ENCODE assay signal across 8 cellular contexts in genomic region chr17:42323268-42323773, GRCh38. TPM values are rescaled to one million over a fixed set of nuclear protein-coding genes. Genes with fewer than 3 reads are reported as not detected.
A peak's percentile ranks its signal among the peaks of the same experiment; 100 is the strongest.
DNase-seq lines count a peak whose midpoint lies in the region; ATAC-seq and TF ChIP-seq lines count a peak whose summit lies in the region.

No MANE protein-coding gene starts in this region.

- in situ Hi-C loops in Panc1 (cut with HindIII; ENCODE audit: low pct_unique_long_range_greater_than_20kb, low sequenced_read_pairs) = no loop called here
- in situ Hi-C loops in transverse colon (cut with MboI; ENCODE audit: low pct_ligation_motif_present in 1 of 4, low pct_unique_long_range_greater_than_20kb in 1 of 4, low sequenced_read_pairs in 3 of 4) = loop anchor here (5.0 to 25.0 kb wide), 6 partner anchors 79 to 204 kb away; no protein-coding TSS in a partner anchor

- 60% methylated on average over 3 of the region's 5 CpGs; no CpG with 5 or more reads in 1 of the 2 donors for WGBS in esophagus squamous epithelium, 2 donors
- WGBS in transverse colon (ENCODE audit: low coverage in 1 of 2), 2 donors = 88% methylated on average over 5 of the region's 5 CpGs; no CpG with 5 or more reads in 1 of the 2 donors
- 76 to 91% (median 85%) methylated on average over 5 of the region's 5 CpGs for WGBS in spleen, 5 donors

- peaks cover 10% of the 10 kb centered on the region; the same call in 1 of the 2 replicates for H3K36me3 ChIP-seq in Panc1 (ENCODE audit: control insufficient read depth, insufficient read depth, low read length)
- H3K36me3 ChIP-seq in esophagus squamous epithelium = peaks cover 30 to 100% (median 43%) of the 10 kb centered on the region in 3 donors
- peaks cover 0 to 37% (median 17%) of the 10 kb centered on the region in 4 donors for H3K36me3 ChIP-seq in transverse colon
- H3K36me3 ChIP-seq in colonic mucosa = peaks cover 32% of the 10 kb centered on the region
- peaks cover 13 to 100% (median 79%) of the 10 kb centered on the region in 6 donors for H3K36me3 ChIP-seq in spleen

- intact Hi-C loops in Right ventricle myocardium superior (cut with DNase I) (loop anchor here (2.0 kb wide), 1 partner anchor 83 kb away; no protein-coding TSS in a partner anchor), left cardiac atrium (cut with DNase I) (loop anchor here (2.0 to 5.0 kb wide), 2 partner anchors 83 to 204 kb away; no protein-coding TSS in a partner anchor), Panc1 (cut with micrococcal nuclease; ENCODE audit: unreplicated experiment) (loop anchor here (10.0 kb wide), 1 partner anchor 61 kb away; the partner anchor contains the start of gene STAT3), esophagus squamous epithelium (cut with DNase I) (loop anchor here (5.0 kb wide), 2 partner anchors 79 to 194 kb away; no protein-coding TSS in a partner anchor), transverse colon (cut with DNase I; ENCODE audit: low total_unique reads) (loop anchor here (5.0 kb wide), 2 partner anchors 84 to 204 kb away; no protein-coding TSS in a partner anchor), colonic mucosa (cut with DNase I) (loop anchor here (5.0 kb wide), 1 partner anchor 199 kb away; no protein-coding TSS in a partner anchor), spleen (cut with DNase I; ENCODE audit: low total_unique reads) (loop anchor here (5.0 kb wide), 2 partner anchors 84 to 194 kb away; no protein-coding TSS in a partner anchor)

- no peak for TF ChIP-seq EP300 in transverse colon (IDR thresholded peaks at IDR 0.05; ENCODE audit: low read depth)

- no TSS peak for BruUV-seq in Panc1 (replicated peaks; lab: Mats Ljungman, UMichigan)

- H3K4me3 ChIP-seq in Panc1 (ENCODE audit: low read depth in 2 of 2, low read length in 2 of 2) = no peak overlapping the region
- H3K4me3 ChIP-seq in esophagus squamous epithelium = no peak overlapping the region
- H3K4me3 ChIP-seq in transverse colon = no peak overlapping the region
- H3K4me3 ChIP-seq in colonic mucosa = no peak overlapping the region
- no peak overlapping the region for H3K4me3 ChIP-seq in spleen

- peak; percentile 3 for ATAC-seq in Right ventricle myocardium superior (ENCODE audit: poor library complexity)
- ATAC-seq in left cardiac atrium = no peak
- no peak for ATAC-seq in Panc1
- ATAC-seq in GM19467 (IDR thresholded peaks at IDR 0.05; ENCODE audit: unreplicated experiment) = no peak

- POLR2A ChIA-PET in Panc1 (lab: Charles Lee) = no interaction called here

- no peak overlapping the region for H3K9ac ChIP-seq in colonic mucosa (ENCODE audit: low read depth in 2 of 2, low read length in 2 of 2)

- CTCF ChIA-PET in Panc1 (lab: Charles Lee) = no interaction called here

- H3K27ac ChIP-seq in Panc1 (ENCODE audit: low read length) = peak overlapping the region; percentile 98
- peak overlapping the region in 3 of 4 donors; percentile 41 to 58 (median 57) for H3K27ac ChIP-seq in esophagus squamous epithelium
- peak overlapping the region in 3 of 4 donors; percentile 7 to 48 (median 17) for H3K27ac ChIP-seq in transverse colon
- no peak overlapping the region for H3K27ac ChIP-seq in colonic mucosa
- H3K27ac ChIP-seq in spleen = peak overlapping the region in 4 of 8 donors; percentile 30 to 70 (median 54)

- no peak for TF ChIP-seq CTCF in Panc1 (IDR thresholded peaks at IDR 0.05)
- no peak for TF ChIP-seq CTCF in esophagus squamous epithelium (IDR thresholded peaks at IDR 0.05)
- TF ChIP-seq CTCF in transverse colon (IDR thresholded peaks at IDR 0.05) = no peak
- TF ChIP-seq CTCF in colonic mucosa (IDR thresholded peaks at IDR 0.05) = no peak
- TF ChIP-seq CTCF in spleen (IDR thresholded peaks at IDR 0.05 in 8 of 11, conservative IDR thresholded peaks at IDR 0.05 in 3 of 11) = no peak

- TF ChIP-seq POLR2A in esophagus squamous epithelium (IDR thresholded peaks at IDR 0.05) = no peak
- TF ChIP-seq POLR2A in transverse colon (IDR thresholded peaks at IDR 0.05) = no peak
- TF ChIP-seq POLR2A in spleen (IDR thresholded peaks at IDR 0.05) = no peak

- DNase-seq in Right ventricle myocardium superior (no peak), left cardiac atrium (no peak), Panc1 (ENCODE audit: low read depth, low spot score) (no peak), esophagus squamous epithelium (lab: John Stamatoyannopoulos, UW) (no peak), transverse colon (no peak), colonic mucosa (no peak), spleen (no peak)

- H3K27me3 ChIP-seq in Panc1 (ENCODE audit: control insufficient read depth, insufficient read depth, low read length) (no peaks in the 10 kb centered on the region), esophagus squamous epithelium (no peaks in the 10 kb centered on the region), transverse colon (no peaks in the 10 kb centered on the region), colonic mucosa (no peaks in the 10 kb centered on the region), spleen (replicated peaks in 1 of 7) (no peaks in the 10 kb centered on the region)

- peaks cover 48% of the 10 kb centered on the region for H3K4me1 ChIP-seq in Panc1 (ENCODE audit: control insufficient read depth, insufficient read depth, low read length)
- H3K4me1 ChIP-seq in esophagus squamous epithelium = peaks cover 0 to 47% (median 5%) of the 10 kb centered on the region in 3 donors
- H3K4me1 ChIP-seq in transverse colon = peaks cover 0 to 18% (median 2%) of the 10 kb centered on the region in 4 donors
- no peaks in the 10 kb centered on the region for H3K4me1 ChIP-seq in colonic mucosa
- H3K4me1 ChIP-seq in spleen = peaks cover 27 to 57% (median 42%) of the 10 kb centered on the region in 6 donors

- no peaks in the 10 kb centered on the region for H3K9me3 ChIP-seq in Panc1 (ENCODE audit: control insufficient read depth, insufficient read depth, low read depth, low read length)
- H3K9me3 ChIP-seq in esophagus squamous epithelium = no peaks in the 10 kb centered on the region
- no peaks in the 10 kb centered on the region for H3K9me3 ChIP-seq in transverse colon
- H3K9me3 ChIP-seq in colonic mucosa = no peaks in the 10 kb centered on the region
- H3K9me3 ChIP-seq in spleen = no peaks in the 10 kb centered on the region

RNA-seq across cellular contexts. Expression of gene STAT5A, which starts 35.0 kb away (rescaled TPM):
- 14.9 TPM for total RNA-seq in Right ventricle myocardium superior
- total RNA-seq in left cardiac atrium = 10 to 100 TPM; 38.1 to 40.6 TPM
- 26.7 TPM for total RNA-seq in Panc1 (2021; ENCODE audit: unreplicated experiment)
- polyA plus RNA-seq in Panc1 (2012; ENCODE audit: insufficient read length) = 37.3 TPM
- 10 to 100 TPM in 3 of 4 donors, 1 to 10 TPM in 1; 7.3 to 34.3 (median 14.0) TPM for total RNA-seq in esophagus squamous epithelium
- total RNA-seq in transverse colon = 10 to 100 TPM; 36.2 to 93.7 (median 50.3) TPM
- total RNA-seq in colonic mucosa = 10 to 100 TPM; 22.0 to 22.4 TPM
- 100 to 1,000 TPM in 1 of 7 donors, 10 to 100 TPM in 6; 63.7 to 131 (median 76.5) TPM for total RNA-seq in spleen
- polyA plus RNA-seq in spleen = 10 to 100 TPM; 22.7 to 42.3 (median 28.4) TPM

RNA-seq across cellular contexts. Expression of gene STAT5B, which starts 47.1 kb away (rescaled TPM):
- total RNA-seq in Right ventricle myocardium superior (30.0 TPM), left cardiac atrium (10 to 100 TPM; 42.4 to 46.2 TPM), Panc1 (2021; ENCODE audit: unreplicated experiment) (102 TPM), esophagus squamous epithelium (10 to 100 TPM; 17.9 to 57.6 (median 19.5) TPM), transverse colon (100 to 1,000 TPM in 2 of 4 donors, 10 to 100 TPM in 2; 51.3 to 151 (median 79.1) TPM), colonic mucosa (10 to 100 TPM; 29.3 to 38.4 TPM), spleen (100 to 1,000 TPM in 5 of 7 donors, 10 to 100 TPM in 2; 90.2 to 171 (median 103) TPM)
- 66.5 TPM for polyA plus RNA-seq in Panc1 (2012; ENCODE audit: insufficient read length)
- 10 to 100 TPM; 26.4 to 34.7 (median 26.4) TPM for polyA plus RNA-seq in spleen
